ENCODE assay signal across 1 cellular context in genomic region chr11:85935751-85936150, GRCh38.
TF ChIP-seq lines count a peak whose summit lies in the region.

No MANE protein-coding gene starts in this region.

TF ChIP-seq in HepG2, 621 proteins besides CTCF, POLR2A, EP300 and RAD21 (continued from another document):
- TF ChIP-seq PHF20 (CRISPR knock-in tag; IDR thresholded peaks at IDR 0.05) (no peak), AKNA (CRISPR knock-in tag; IDR thresholded peaks at IDR 0.05; ENCODE audit: borderline replicate concordance) (no peak), NFIB (CRISPR knock-in tag; IDR thresholded peaks at IDR 0.05; ENCODE audit: borderline replicate concordance) (no peak), ZNF652 (CRISPR knock-in tag; IDR thresholded peaks at IDR 0.05; ENCODE audit: borderline replicate concordance, low read depth) (no peak), ZNF576 (CRISPR knock-in tag; IDR thresholded peaks at IDR 0.05) (no peak), ZBED4 (CRISPR knock-in tag; IDR thresholded peaks at IDR 0.05; ENCODE audit: borderline replicate concordance) (no peak), DRAP1 (CRISPR knock-in tag; IDR thresholded peaks at IDR 0.05) (no peak), AGO1 (IDR thresholded peaks at IDR 0.05; ENCODE audit: low read depth, low read length, poor library complexity, severe bottlenecking) (no peak)
